Comparison of ENCODE assay signal across 21 cellular contexts in genomic region chr4:145776208-145776607, GRCh38.
"Had no signal": no experiment of that assay in that cellular context is flagged by ENCODE, and none has a peak within 500 bp of the region (broad histone marks: within the 10 kb centered on the region; RNA-seq: fewer than 3 reads in every experiment).

No MANE protein-coding gene starts in this region.

- H3K4me2 ChIP-seq: PC-9 had no signal

- H3K27me3 ChIP-seq: MG63, Peyer's patch, SJCRH30 had no signal

- DNase-seq: Karpas-422, KG1, MG63, NCI-H1092, NCI-H1105 treated with DMSO at 0.1 percent for 48 hours, NCI-H1417 treated with DMSO at 0.1 percent for 48 hours, NCI-H146, NCI-H1694 treated with DMSO at 0.1 percent for 48 hours, NCI-H1930, NCI-H2081, NCI-H2107, NCI-H2227 treated with DMSO at 0.1 percent for 48 hours, NCI-H524, NCI-H69, NCI-H774, PC-9, Peyer's patch, SHP77 treated with DMSO at 0.1 percent for 48 hours, SJCRH30 had no signal

- H3K36me3 ChIP-seq: MG63 had no signal

- H3K4me3 ChIP-seq: MG63, PC-9, Peyer's patch, SJCRH30 had no signal

- H3K4me1 ChIP-seq: Peyer's patch, SJCRH30 had no signal

- ATAC-seq: Right ventricle myocardium inferior, SK-N-SH treated with all-trans-retinoic acid at 6 μM for 48 hours had no signal

- H3K9me3 ChIP-seq: MG63, Peyer's patch, SJCRH30 had no signal

- H3K27ac ChIP-seq: PC-9, Peyer's patch, SJCRH30 had no signal

- H2AFZ ChIP-seq: PC-9 had no signal
